In the genomic region with DNA sequence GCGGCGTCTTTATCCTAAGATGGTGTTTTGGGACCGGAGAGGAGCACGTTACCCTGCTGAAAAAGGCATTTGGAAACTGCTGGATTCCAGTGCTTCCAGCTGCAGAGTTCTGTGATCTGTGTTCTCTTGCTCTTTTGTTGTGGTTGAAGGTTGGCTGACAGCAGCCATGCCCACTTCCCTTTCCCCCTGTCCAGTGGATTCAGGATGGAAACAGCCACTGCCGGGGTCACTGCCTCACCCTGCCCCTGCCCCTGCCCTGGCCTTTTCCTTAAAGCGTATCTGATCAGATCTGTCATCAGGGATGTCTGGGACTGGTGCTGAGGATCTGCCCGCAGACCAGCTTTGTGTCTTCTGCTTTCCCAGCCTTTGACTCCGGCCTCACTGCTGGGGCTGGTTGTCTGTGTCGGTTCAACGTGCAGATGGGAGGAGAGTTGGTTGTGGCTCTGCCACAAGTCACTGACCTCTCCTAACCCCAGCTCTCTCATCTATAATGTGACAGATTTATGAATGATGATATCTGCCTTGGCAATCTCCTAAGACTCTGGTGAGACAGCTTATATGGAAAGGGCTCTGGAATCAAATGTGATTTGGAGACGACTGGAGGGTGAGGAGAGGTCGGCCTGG, we compare ENCODE assay signal across 1 cellular context.
TF ChIP-seq lines count a peak whose summit lies in the region.

No MANE protein-coding gene starts in this region.

TF ChIP-seq in SK-N-SH, 30 proteins besides CTCF, POLR2A, EP300 and RAD21 (continued from another document):
- TF ChIP-seq, protein P1, sequence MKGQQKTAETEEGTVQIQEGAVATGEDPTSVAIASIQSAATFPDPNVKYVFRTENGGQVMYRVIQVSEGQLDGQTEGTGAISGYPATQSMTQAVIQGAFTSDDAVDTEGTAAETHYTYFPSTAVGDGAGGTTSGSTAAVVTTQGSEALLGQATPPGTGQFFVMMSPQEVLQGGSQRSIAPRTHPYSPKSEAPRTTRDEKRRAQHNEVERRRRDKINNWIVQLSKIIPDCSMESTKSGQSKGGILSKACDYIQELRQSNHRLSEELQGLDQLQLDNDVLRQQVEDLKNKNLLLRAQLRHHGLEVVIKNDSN (IDR thresholded peaks at IDR 0.05; ENCODE audit: borderline replicate concordance, low read depth) = no peak
- TF ChIP-seq NRF1 (IDR thresholded peaks at IDR 0.05; ENCODE audit: low read depth, low read length) (no peak), NFIC (IDR thresholded peaks at IDR 0.05; ENCODE audit: borderline replicate concordance) (0 out of 2 replicates have a peak, but pooled peaks have one; percentile 27), MEF2A (IDR thresholded peaks at IDR 0.05; ENCODE audit: borderline replicate concordance, low read depth) (no peak), RCOR1 (IDR thresholded peaks at IDR 0.05; ENCODE audit: low read length) (no peak), FOXM1 (IDR thresholded peaks at IDR 0.05; ENCODE audit: low read depth) (no peak), TAF1 (IDR thresholded peaks at IDR 0.05; ENCODE audit: borderline replicate concordance, low read depth, low read length) (no peak), MXI1 (IDR thresholded peaks at IDR 0.05; ENCODE audit: low read depth, low read length) (no peak), ELF1 (IDR thresholded peaks at IDR 0.05) (no peak), GATA2 (CRISPR knock-in tag; IDR thresholded peaks at IDR 0.05) (no peak), RXRA (IDR thresholded peaks at IDR 0.05; ENCODE audit: borderline replicate concordance, low read depth) (peak; percentile 77), RFX5 (IDR thresholded peaks at IDR 0.05; ENCODE audit: low read length) (no peak), SMC3 (IDR thresholded peaks at IDR 0.05; ENCODE audit: low read depth, low read length) (no peak), GABPA (IDR thresholded peaks at IDR 0.05; ENCODE audit: low read depth) (no peak), TCF12 (IDR thresholded peaks at IDR 0.05) (peak; percentile 23; the same call in 1 of the 2 replicates), TEAD4 (IDR thresholded peaks at IDR 0.05; ENCODE audit: borderline replicate concordance, insufficient read depth) (no peak)
- TF ChIP-seq, protein P2, sequence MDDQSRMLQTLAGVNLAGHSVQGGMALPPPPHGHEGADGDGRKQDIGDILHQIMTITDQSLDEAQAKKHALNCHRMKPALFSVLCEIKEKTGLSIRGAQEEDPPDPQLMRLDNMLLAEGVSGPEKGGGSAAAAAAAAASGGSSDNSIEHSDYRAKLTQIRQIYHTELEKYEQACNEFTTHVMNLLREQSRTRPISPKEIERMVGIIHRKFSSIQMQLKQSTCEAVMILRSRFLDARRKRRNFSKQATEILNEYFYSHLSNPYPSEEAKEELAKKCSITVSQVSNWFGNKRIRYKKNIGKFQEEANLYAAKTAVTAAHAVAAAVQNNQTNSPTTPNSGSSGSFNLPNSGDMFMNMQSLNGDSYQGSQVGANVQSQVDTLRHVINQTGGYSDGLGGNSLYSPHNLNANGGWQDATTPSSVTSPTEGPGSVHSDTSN (IDR thresholded peaks at IDR 0.05) = peak; percentile 60
- TF ChIP-seq, protein P3, sequence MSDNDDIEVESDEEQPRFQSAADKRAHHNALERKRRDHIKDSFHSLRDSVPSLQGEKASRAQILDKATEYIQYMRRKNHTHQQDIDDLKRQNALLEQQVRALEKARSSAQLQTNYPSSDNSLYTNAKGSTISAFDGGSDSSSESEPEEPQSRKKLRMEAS (IDR thresholded peaks at IDR 0.05; ENCODE audit: low read depth) = no peak
